In genomic region chr1:85326851-85327250, GRCh38 we compare ENCODE assay signal across 25 cellular contexts. TPM values are rescaled to one million over a fixed set of nuclear protein-coding genes. Genes with fewer than 3 reads are reported as not detected.
DNase-seq lines count a peak whose midpoint lies in the region; FAIRE-seq and TF ChIP-seq lines count a peak whose summit lies in the region.
"Had no signal": no experiment of that assay in that cellular context is flagged by ENCODE, and none has a peak within 500 bp of the region (broad histone marks: within the 10 kb centered on the region; RNA-seq: fewer than 3 reads in every experiment).

No MANE protein-coding gene starts in this region.

- H3K9me3 ChIP-seq in H1 (ENCODE audit: insufficient read depth in 2 of 2, low read depth in 1 of 2, low read length in 1 of 2), result no peaks in the 10 kb centered on the region
- no peaks in the 10 kb centered on the region for H3K9me3 ChIP-seq in trophoblast cell (ENCODE audit: insufficient read depth, low read depth, low read length)
- H3K9me3 ChIP-seq in MM.1S (replicated peaks; ENCODE audit: insufficient read depth, low read length), result no peaks in the 10 kb centered on the region
- H3K9me3 ChIP-seq: Caco-2 had no signal

- H2AFZ ChIP-seq in H1 (ENCODE audit: low read length) (no peak overlapping the region), trophoblast cell (ENCODE audit: insufficient read depth, low read length, poor library complexity) (no peak overlapping the region), MM.1S (ENCODE audit: low read length) (no peak overlapping the region)

- peaks cover 0 to 20% (median 5%) of the 10 kb centered on the region in 4 experiments; a peak in 5 of 7 replicates for H3K4me1 ChIP-seq in H1 (replicated peaks in 1 of 4; ENCODE audit: control insufficient read depth in 3 of 4, insufficient read depth in 4 of 4, low read length in 3 of 4)
- peaks cover 15 to 16% of the 10 kb centered on the region in 2 experiments for H3K4me1 ChIP-seq in trophoblast cell (ENCODE audit: control insufficient read depth in 1 of 2, insufficient read depth in 2 of 2, low read length in 2 of 2)
- no peaks in the 10 kb centered on the region for H3K4me1 ChIP-seq in MM.1S (ENCODE audit: low read length)

- no peak overlapping the region for H2BK15ac ChIP-seq in H1 (ENCODE audit: low read length)

- H3K14ac ChIP-seq in H1 (ENCODE audit: insufficient read length) (no peak overlapping the region), trophoblast cell (ENCODE audit: low read length) (no peak overlapping the region)

- WGBS in H1 (ENCODE audit: extremely low coverage in 1 of 2, insufficient coverage in 1 of 2, insufficient read length in 1 of 2, insufficient replicate concordance in 2 of 2, low coverage in 1 of 2, low lambda C conversion rate in 2 of 2, missing lambda C conversion rate in 1 of 2), 2 experiments, result 85% methylated on average over 5 of the region's 5 CpGs; no CpG with 5 or more reads in 1 of the 2 experiments
- whole genome bisulfite sequencing in trophoblast cell (ENCODE audit: extremely low coverage, insufficient coverage, insufficient read length), result no CpG with 5 or more reads among the region's 5 CpGs

- H2BK20ac ChIP-seq in H1 (ENCODE audit: low read length), result no peak overlapping the region

- H3K9me2 ChIP-seq in MM.1S (replicated peaks; ENCODE audit: insufficient read depth, low read length), result no peaks in the 10 kb centered on the region

- H4K8ac ChIP-seq in H1 (ENCODE audit: extremely low read depth, insufficient read depth, low read length) (no peak overlapping the region), trophoblast cell (ENCODE audit: low read depth, low read length) (no peak overlapping the region)

- no peak for FAIRE-seq in H1 (lab: Jason Lieb, UNC)
- FAIRE-seq: GM12891 had no signal

- no peak for TF ChIP-seq POLR2A in H1 (IDR thresholded peaks at IDR 0.05; ENCODE audit: control extremely low read depth in 1 of 2, low read depth in 2 of 2, low read length in 2 of 2)

- H2AK5ac ChIP-seq in H1 (ENCODE audit: low read depth, low read length) (no peak overlapping the region), trophoblast cell (ENCODE audit: low read length) (no peak overlapping the region)

- H3K4me2 ChIP-seq in H1 (ENCODE audit: insufficient read depth in 1 of 2, low read depth in 2 of 2, low read length in 2 of 2) (no peak overlapping the region), trophoblast cell (ENCODE audit: low read length) (no peak overlapping the region), MM.1S (ENCODE audit: low read depth, low read length) (no peak overlapping the region)

- TF ChIP-seq EP300 in H1 (IDR thresholded peaks at IDR 0.05; ENCODE audit: borderline replicate concordance in 1 of 2, low read depth in 2 of 2, low read length in 2 of 2), result no peak

- H3K23ac ChIP-seq in H1 (ENCODE audit: insufficient read length) (no peak overlapping the region), trophoblast cell (ENCODE audit: low read length) (no peak overlapping the region)

- H3K27me3 Mint-ChIP-seq in Calu3 (ENCODE audit: unreplicated experiment) (no peaks in the 10 kb centered on the region), HFFc6 (ENCODE audit: insufficient read depth) (peaks cover 15% of the 10 kb centered on the region), glutamatergic neuron (ENCODE audit: unreplicated experiment) (no peaks in the 10 kb centered on the region)
- H3K27me3 Mint-ChIP-seq: B cell had no signal

- no peak overlapping the region for H3K27ac ChIP-seq in H1 (ENCODE audit: low read depth, low read length)
- H3K27ac ChIP-seq in trophoblast cell (ENCODE audit: low read depth, low read length), result no peak overlapping the region
- H3K27ac ChIP-seq in MM.1S (ENCODE audit: low read length), result no peak overlapping the region
- H3K27ac ChIP-seq: C4-2B had no signal

- H4K5ac ChIP-seq in H1 (ENCODE audit: insufficient read length, low read depth, low read length), result no peak overlapping the region

- H4K91ac ChIP-seq in H1 (replicated peaks; ENCODE audit: insufficient read length, low read length), result no peak overlapping the region
- H4K91ac ChIP-seq in trophoblast cell (ENCODE audit: low read depth, low read length), result no peak overlapping the region

- H3K18ac ChIP-seq in H1 (ENCODE audit: extremely low read depth, low read length) (peak overlapping the region; percentile 4; the same call in 1 of the 2 replicates), trophoblast cell (ENCODE audit: low read length) (no peak overlapping the region)

- H3K9ac ChIP-seq in H1 (replicated peaks in 1 of 4; ENCODE audit: extremely low read depth in 1 of 4, low read depth in 3 of 4, low read length in 3 of 4) (no peak overlapping the region), trophoblast cell (ENCODE audit: low read length) (no peak overlapping the region), MM.1S (ENCODE audit: low read length) (no peak overlapping the region)

- intact Hi-C loops in Calu3 (cut with micrococcal nuclease; ENCODE audit: unreplicated experiment), result loop anchor here (5.0 kb wide), 2 partner anchors 135 to 255 kb away; partner anchors contain the start of gene CCN1

- no peak overlapping the region for H3K4ac ChIP-seq in H1 (replicated peaks; ENCODE audit: insufficient read length, low read depth, low read length)
- H3K4ac ChIP-seq in trophoblast cell (ENCODE audit: low read depth, low read length), result no peak overlapping the region

- H3K79me1 ChIP-seq in H1 (ENCODE audit: low read depth, low read length) (no peaks in the 10 kb centered on the region), trophoblast cell (ENCODE audit: low read length) (peaks cover 13% of the 10 kb centered on the region)

- H2BK12ac ChIP-seq in H1 (ENCODE audit: low read depth, low read length), result no peak overlapping the region
- H2BK12ac ChIP-seq in trophoblast cell (ENCODE audit: low read length), result peak overlapping the region; percentile 4

- no peak overlapping the region for H2BK5ac ChIP-seq in H1 (ENCODE audit: low read depth, low read length)
- H2BK5ac ChIP-seq in trophoblast cell (ENCODE audit: low read depth, low read length, poor library complexity), result no peak overlapping the region

- H3K36me3 ChIP-seq in H1 (ENCODE audit: control insufficient read depth in 2 of 4, insufficient read depth in 4 of 4, low read length in 3 of 4) (no peaks in the 10 kb centered on the region), trophoblast cell (ENCODE audit: control insufficient read depth in 1 of 2, insufficient read depth in 2 of 2, low read length in 2 of 2) (no peaks in the 10 kb centered on the region), MM.1S (replicated peaks; ENCODE audit: insufficient read depth, low read length) (no peaks in the 10 kb centered on the region)

- CTCF ChIA-PET in Calu3 (lab: Charles Lee) (no interaction called here), H1 (lab: Charles Lee; ENCODE audit: partially characterized antibody) (interaction anchor here (0.7 kb wide), 1 partner anchor 17 kb away, joined by 3 read pairs; no protein-coding TSS in a partner anchor)

- TF ChIP-seq CTCF in Calu3 (IDR thresholded peaks at IDR 0.05; ENCODE audit: unreplicated experiment) (no peak), HFFc6 (IDR thresholded peaks at IDR 0.05) (no peak), H1 (IDR thresholded peaks at IDR 0.05; ENCODE audit: control extremely low read depth in 1 of 3, insufficient read depth in 1 of 3, low read depth in 1 of 3, low read length in 3 of 3) (no peak), MM.1S (IDR thresholded peaks at IDR 0.05; ENCODE audit: low read length) (no peak), glutamatergic neuron (IDR thresholded peaks at IDR 0.05; ENCODE audit: partially characterized antibody, unreplicated experiment) (no peak)

- peaks cover 36% of the 10 kb centered on the region for H3K36me3 Mint-ChIP-seq in Calu3 (ENCODE audit: insufficient read depth, unreplicated experiment)
- peaks cover 52% of the 10 kb centered on the region for H3K36me3 Mint-ChIP-seq in HFFc6 (ENCODE audit: low read depth)
- no peaks in the 10 kb centered on the region for H3K36me3 Mint-ChIP-seq in glutamatergic neuron (ENCODE audit: unreplicated experiment)
- H3K36me3 Mint-ChIP-seq: CD8-positive, alpha-beta T cell had no signal

- H3K4me3 ChIP-seq in H1 (ENCODE audit: extremely low read depth in 1 of 4, insufficient read depth in 2 of 4, low read depth in 3 of 4, low read length in 4 of 4), result no peak overlapping the region
- no peak overlapping the region for H3K4me3 ChIP-seq in trophoblast cell (ENCODE audit: low read depth, low read length)
- H3K4me3 ChIP-seq in MM.1S (ENCODE audit: low read length), result no peak overlapping the region

- H3K9me3 Mint-ChIP-seq in Calu3 (ENCODE audit: low read depth, unreplicated experiment) (no peaks in the 10 kb centered on the region), HFFc6 (peaks cover 4% of the 10 kb centered on the region; the same call in 1 of the 2 replicates), glutamatergic neuron (ENCODE audit: unreplicated experiment) (no peaks in the 10 kb centered on the region)

- no peak overlapping the region for H2BK120ac ChIP-seq in H1 (replicated peaks; ENCODE audit: low read depth, low read length)
- no peak overlapping the region for H2BK120ac ChIP-seq in trophoblast cell (ENCODE audit: insufficient read depth, low read length, poor library complexity)

- H3K4me3 Mint-ChIP-seq in Calu3 (ENCODE audit: low read depth, unreplicated experiment) (peak overlapping the region; percentile 31), HFFc6 (no peak overlapping the region), glutamatergic neuron (ENCODE audit: unreplicated experiment) (no peak overlapping the region)
- H3K4me3 Mint-ChIP-seq: B cell; CD8-positive, alpha-beta T cell; T-helper 1 cell treated with Interleukin-12 subunit alpha and Interleukin-12 subunit beta and Interleukin-4 antibody, amounts not matched to agents 30 μg/mL and 1 μg/mL, for 36 hours had no signal

- no TSS peak for BruUV-seq in Calu3 (replicated peaks; lab: Mats Ljungman, UMichigan)

- no peaks in the 10 kb centered on the region for H3K79me2 ChIP-seq in H1 (ENCODE audit: control insufficient read depth in 1 of 2, insufficient read depth in 2 of 2, low read length in 2 of 2)
- no peaks in the 10 kb centered on the region for H3K79me2 ChIP-seq in trophoblast cell (ENCODE audit: control insufficient read depth, insufficient read depth, low read length, poor library complexity)
- H3K79me2 ChIP-seq in MM.1S (ENCODE audit: low read length), result no peaks in the 10 kb centered on the region

- TF ChIP-seq RAD21 in H1 (IDR thresholded peaks at IDR 0.05 in 1 of 2, conservative IDR thresholded peaks at IDR 0.05 in 1 of 2; ENCODE audit: low read depth in 2 of 2, low read length in 2 of 2), result no peak

- no peak overlapping the region for H4K12ac ChIP-seq in trophoblast cell (ENCODE audit: low read depth, low read length)

- no peaks in the 10 kb centered on the region for H4K20me1 ChIP-seq in H1 (replicated peaks in 1 of 2; ENCODE audit: control insufficient read depth in 1 of 2, insufficient read depth in 2 of 2, low read length in 2 of 2)
- no peaks in the 10 kb centered on the region for H4K20me1 ChIP-seq in MM.1S (ENCODE audit: insufficient read depth, low read length)

- no peak overlapping the region for H3K56ac ChIP-seq in H1 (replicated peaks; ENCODE audit: insufficient read length, low read depth, low read length)

- peaks cover 83% of the 10 kb centered on the region for H3K4me1 Mint-ChIP-seq in Calu3 (ENCODE audit: low read depth, unreplicated experiment)
- peaks cover 97% of the 10 kb centered on the region for H3K4me1 Mint-ChIP-seq in HFFc6 (ENCODE audit: low read depth)
- H3K4me1 Mint-ChIP-seq in glutamatergic neuron (ENCODE audit: low read depth, unreplicated experiment), result no peaks in the 10 kb centered on the region

- H3K27me3 ChIP-seq in H1 (replicated peaks in 1 of 4; ENCODE audit: control insufficient read depth in 3 of 4, extremely low read depth in 1 of 4, insufficient read depth in 3 of 4, low read length in 3 of 4) (no peaks in the 10 kb centered on the region), trophoblast cell (ENCODE audit: insufficient read depth, low read length) (no peaks in the 10 kb centered on the region), MM.1S (replicated peaks; ENCODE audit: insufficient read depth, low read length) (no peaks in the 10 kb centered on the region)

- POLR2A ChIA-PET in H1 (lab: Charles Lee; ENCODE audit: partially characterized antibody), result interaction anchor here (0.7 to 1.9 kb wide), 2 partner anchors 12 to 257 kb away, joined by 3 to 5 read pairs; no protein-coding TSS in a partner anchor

- H3K23me2 ChIP-seq in H1 (ENCODE audit: low read depth, low read length), result no peaks in the 10 kb centered on the region

- no peaks in the 10 kb centered on the region for H3F3A ChIP-seq in MM.1S (ENCODE audit: insufficient read depth, low read length)

- DNase-seq in Calu3 (no peak), HFFc6 (no peak), H1 (ENCODE audit: low read depth in 1 of 2, low spot score in 2 of 2) (no peak), trophoblast cell (no peak), MM.1S (no peak), glutamatergic neuron (no peak), H4 (ENCODE audit: low spot score) (no peak)
- DNase-seq: Caco-2; CD8-positive, alpha-beta T cell; DMS79 treated with DMSO at 0.1 percent for 48 hours; GF-D8; H7; NCI-H1092 treated with DMSO at 0.1 percent for 48 hours; NCI-H1436; NCI-H187 treated with DMSO at 0.1 percent for 48 hours; NCI-H2107; NCI-H446; NCI-H524 treated with DMSO at 0.1 percent for 48 hours; NCI-H774; Right ventricle myocardium superior; SW 1271 had no signal

- H3K27ac Mint-ChIP-seq in Calu3 (ENCODE audit: unreplicated experiment) (peak overlapping the region; percentile 36), HFFc6 (peak overlapping the region; percentile 99), glutamatergic neuron (ENCODE audit: unreplicated experiment) (no peak overlapping the region)
- H3K27ac Mint-ChIP-seq: B cell; CD8-positive, alpha-beta T cell; T-helper 1 cell treated with Interleukin-12 subunit alpha and Interleukin-12 subunit beta and Interleukin-4 antibody, amounts not matched to agents 30 μg/mL and 1 μg/mL, for 36 hours had no signal

RNA-seq across cellular contexts. Expression of gene BCL10, which starts 50.4 kb away (rescaled TPM):
- total RNA-seq in Calu3 (2022) (57.7 and 59.1 TPM in 2 replicates), glutamatergic neuron (ENCODE audit: unreplicated experiment) (21.9 TPM)
- 10 to 100 TPM; 33.4 to 45.6 (median 39.2) TPM for total RNA-seq in HFFc6 (2021; fragmentation: NEBNext Ultra II Directional; extraction: Animal tissue kit (Norgen Biotek cat#: 25700))
- 24.6 and 29.6 TPM in 2 replicates for total RNA-seq in H1 (2021; fragmentation: NEBNext Ultra II Directional; extraction: Animal tissue kit (Norgen Biotek cat#: 25700))
- polyA plus RNA-seq in H1 (2011; rRNA removed), result 5.0 and 7.4 TPM in 2 replicates
- 4.9 TPM for polyA plus RNA-seq in H1 (2011; cell fraction: cytosol; rRNA removed)
- polyA plus RNA-seq in H1 (2011; cell fraction: nucleus; rRNA removed), result 3.1 TPM
- polyA plus RNA-seq in H1 (2012, experiment 1 of 2), result 7.3 to 15.0 TPM (median 10.0 TPM) in 4 replicates
- polyA plus RNA-seq in H1 (2012, experiment 2 of 2), result 3.6 TPM
- 10.8 TPM for polyA plus RNA-seq in H1 (2013, experiment 1 of 2)
- polyA plus RNA-seq in H1 (2013, experiment 2 of 2), result 10.2 TPM
- polyA minus RNA-seq in H1 (2011; rRNA and poly(A)+ RNA removed), result 8.9 and 10.2 TPM in 2 replicates
- polyA minus RNA-seq in H1 (2011; cell fraction: cytosol; rRNA and poly(A)+ RNA removed), result 9.8 TPM
- 30.0 TPM for polyA minus RNA-seq in H1 (2011; cell fraction: nucleus; rRNA and poly(A)+ RNA removed)
- polyA plus RNA-seq in trophoblast cell (2013), result 13.1 and 13.6 TPM in 2 replicates
- 13.1 and 19.8 TPM in 2 replicates for total RNA-seq in H4 (2014; rRNA removed; shearing (Covaris generic))
